In genomic region chr22:50641696-50642607, GRCh38 we compare ENCODE assay signal across 10 cellular contexts. TPM values are rescaled to one million over a fixed set of nuclear protein-coding genes. Genes with fewer than 3 reads are reported as not detected.
A peak's percentile ranks its signal among the peaks of the same experiment; 100 is the strongest.
DNase-seq lines count a peak whose midpoint lies in the region; ATAC-seq and TF ChIP-seq lines count a peak whose summit lies in the region.
"Had no signal": no experiment of that assay in that cellular context is flagged by ENCODE, and none has a peak within 500 bp of the region (broad histone marks: within the 10 kb centered on the region; RNA-seq: fewer than 3 reads in every experiment).

No MANE protein-coding gene starts in this region.

- H3K9me3 Mint-ChIP-seq in T-helper 2 cell treated with Interferon-gamma antibody and Interleukin-4, amounts not matched to agents 5 μg/mL and 100 μg/mL, for 36 hours = peaks cover 8% of the 10 kb centered on the region

- H3K36me3 ChIP-seq in HUES64 (ENCODE audit: insufficient read depth, low read length) (no peaks in the 10 kb centered on the region), subcutaneous abdominal adipose tissue (ENCODE audit: control insufficient read depth in 5 of 5, insufficient read depth in 5 of 5, low read length in 5 of 5) (no peaks in the 10 kb centered on the region)

- peaks cover 6% of the 10 kb centered on the region for H3K27me3 Mint-ChIP-seq in T-helper 2 cell treated with Interferon-gamma antibody and Interleukin-4, amounts not matched to agents 5 μg/mL and 100 μg/mL, for 36 hours (ENCODE audit: low read depth)

- no peak overlapping the region for H3K27ac Mint-ChIP-seq in T-helper 2 cell treated with Interferon-gamma antibody and Interleukin-4, amounts not matched to agents 5 μg/mL and 100 μg/mL, for 36 hours
- H3K27ac Mint-ChIP-seq: mesothelial cell of epicardium had no signal

- ATAC-seq in HG03159 (IDR thresholded peaks at IDR 0.05; ENCODE audit: unreplicated experiment) (no peak), SK-N-SH treated with all-trans-retinoic acid at 6 μM for 48 hours (no peak), GM18858 (IDR thresholded peaks at IDR 0.05; ENCODE audit: unreplicated experiment) (no peak)

- WGBS in HUES64 = 13% methylated on average over 17 of the region's 17 CpGs

- no peaks in the 10 kb centered on the region for H3K4me1 Mint-ChIP-seq in T-helper 2 cell treated with Interferon-gamma antibody and Interleukin-4, amounts not matched to agents 5 μg/mL and 100 μg/mL, for 36 hours (ENCODE audit: low read depth)

- H3K9ac ChIP-seq in HUES64 (ENCODE audit: low read depth, low read length) (peak overlapping the region; percentile 49), subcutaneous abdominal adipose tissue (ENCODE audit: low read length in 5 of 5) (peak overlapping the region in 1 of 5 donors; percentile 41)

- peak overlapping the region; percentile 84; the same call in 1 of the 2 replicates for H3K27ac ChIP-seq in HUES64 (ENCODE audit: low read depth, low read length)
- H3K27ac ChIP-seq in subcutaneous abdominal adipose tissue (ENCODE audit: low read depth, low read length) = peak overlapping the region; percentile 49

- H3K36me3 Mint-ChIP-seq in T-helper 2 cell treated with Interferon-gamma antibody and Interleukin-4, amounts not matched to agents 5 μg/mL and 100 μg/mL, for 36 hours (ENCODE audit: low read depth) = no peaks in the 10 kb centered on the region
- H3K36me3 Mint-ChIP-seq: mesothelial cell of epicardium had no signal

- peaks cover 15% of the 10 kb centered on the region for H3K4me1 ChIP-seq in HUES64 (ENCODE audit: insufficient read depth, low read length)
- H3K4me1 ChIP-seq in subcutaneous abdominal adipose tissue (ENCODE audit: control insufficient read depth in 5 of 5, insufficient read depth in 5 of 5, low read length in 5 of 5) = peaks cover 10 to 20% (median 16%) of the 10 kb centered on the region in 5 donors

- H3K27me3 ChIP-seq in HUES64 (ENCODE audit: insufficient read depth, low read length) = peaks cover 24% of the 10 kb centered on the region
- peaks cover 4 to 24% (median 17%) of the 10 kb centered on the region in 5 donors for H3K27me3 ChIP-seq in subcutaneous abdominal adipose tissue (ENCODE audit: control insufficient read depth in 5 of 5, insufficient read depth in 4 of 5, low read length in 5 of 5)

- H3K4me3 Mint-ChIP-seq in T-helper 2 cell treated with Interferon-gamma antibody and Interleukin-4, amounts not matched to agents 5 μg/mL and 100 μg/mL, for 36 hours = no peak overlapping the region
- H3K4me3 Mint-ChIP-seq: mesothelial cell of epicardium had no signal

- H3K4me3 ChIP-seq in HUES64 (ENCODE audit: low read length) (no peak overlapping the region), subcutaneous abdominal adipose tissue (ENCODE audit: low read depth in 1 of 5, low read length in 5 of 5) (peak overlapping the region; percentile 4 to 43 (median 10))

- DNase-seq in dermis blood vessel endothelial cell = peak; percentile 73
- peak; percentile 11 for DNase-seq in kidney tubule cell (ENCODE audit: low spot score)
- DNase-seq in T-helper 2 cell treated with Interferon-gamma antibody and Interleukin-4, amounts not matched to agents 5 μg/mL and 100 μg/mL, for 36 hours (ENCODE audit: low spot score) = no peak
- DNase-seq: NCI-H2029 treated with DMSO at 0.1 percent for 48 hours had no signal

- H3K9me3 ChIP-seq in HUES64 (ENCODE audit: insufficient read depth, low read depth, low read length) = peaks cover 11% of the 10 kb centered on the region; the same call in 1 of the 2 replicates
- H3K9me3 ChIP-seq in subcutaneous abdominal adipose tissue (ENCODE audit: control insufficient read depth in 5 of 5, low read length in 5 of 5) = no peaks in the 10 kb centered on the region

TF ChIP-seq in SK-N-SH treated with all-trans-retinoic acid at 6 μM for 48 hours, 23 proteins besides CTCF, POLR2A, EP300 and RAD21:
- no peak for TF ChIP-seq OSR1 (CRISPR knock-in tag; IDR thresholded peaks at IDR 0.05)
- TF ChIP-seq PPARA (CRISPR knock-in tag; IDR thresholded peaks at IDR 0.05; ENCODE audit: borderline replicate concordance) = no peak
- TF ChIP-seq, protein P1, sequence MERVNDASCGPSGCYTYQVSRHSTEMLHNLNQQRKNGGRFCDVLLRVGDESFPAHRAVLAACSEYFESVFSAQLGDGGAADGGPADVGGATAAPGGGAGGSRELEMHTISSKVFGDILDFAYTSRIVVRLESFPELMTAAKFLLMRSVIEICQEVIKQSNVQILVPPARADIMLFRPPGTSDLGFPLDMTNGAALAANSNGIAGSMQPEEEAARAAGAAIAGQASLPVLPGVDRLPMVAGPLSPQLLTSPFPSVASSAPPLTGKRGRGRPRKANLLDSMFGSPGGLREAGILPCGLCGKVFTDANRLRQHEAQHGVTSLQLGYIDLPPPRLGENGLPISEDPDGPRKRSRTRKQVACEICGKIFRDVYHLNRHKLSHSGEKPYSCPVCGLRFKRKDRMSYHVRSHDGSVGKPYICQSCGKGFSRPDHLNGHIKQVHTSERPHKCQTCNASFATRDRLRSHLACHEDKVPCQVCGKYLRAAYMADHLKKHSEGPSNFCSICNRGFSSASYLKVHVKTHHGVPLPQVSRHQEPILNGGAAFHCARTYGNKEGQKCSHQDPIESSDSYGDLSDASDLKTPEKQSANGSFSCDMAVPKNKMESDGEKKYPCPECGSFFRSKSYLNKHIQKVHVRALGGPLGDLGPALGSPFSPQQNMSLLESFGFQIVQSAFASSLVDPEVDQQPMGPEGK (CRISPR knock-in tag; IDR thresholded peaks at IDR 0.05; ENCODE audit: borderline replicate concordance) = no peak
- no peak for TF ChIP-seq TCF4 (CRISPR knock-in tag; IDR thresholded peaks at IDR 0.05; ENCODE audit: borderline replicate concordance)
- TF ChIP-seq ZNF8 (CRISPR knock-in tag; IDR thresholded peaks at IDR 0.05) = no peak
- TF ChIP-seq, protein P2, sequence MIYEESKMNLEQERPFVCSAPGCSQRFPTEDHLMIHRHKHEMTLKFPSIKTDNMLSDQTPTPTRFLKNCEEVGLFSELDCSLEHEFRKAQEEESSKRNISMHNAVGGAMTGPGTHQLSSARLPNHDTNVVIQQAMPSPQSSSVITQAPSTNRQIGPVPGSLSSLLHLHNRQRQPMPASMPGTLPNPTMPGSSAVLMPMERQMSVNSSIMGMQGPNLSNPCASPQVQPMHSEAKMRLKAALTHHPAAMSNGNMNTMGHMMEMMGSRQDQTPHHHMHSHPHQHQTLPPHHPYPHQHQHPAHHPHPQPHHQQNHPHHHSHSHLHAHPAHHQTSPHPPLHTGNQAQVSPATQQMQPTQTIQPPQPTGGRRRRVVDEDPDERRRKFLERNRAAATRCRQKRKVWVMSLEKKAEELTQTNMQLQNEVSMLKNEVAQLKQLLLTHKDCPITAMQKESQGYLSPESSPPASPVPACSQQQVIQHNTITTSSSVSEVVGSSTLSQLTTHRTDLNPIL (CRISPR knock-in tag; IDR thresholded peaks at IDR 0.05; ENCODE audit: low read depth) = no peak
- no peak for TF ChIP-seq ZFP30 (CRISPR knock-in tag; IDR thresholded peaks at IDR 0.05)
- TF ChIP-seq RARB (CRISPR knock-in tag; IDR thresholded peaks at IDR 0.05) = no peak
- no peak for TF ChIP-seq ARNTL (CRISPR knock-in tag; IDR thresholded peaks at IDR 0.05; ENCODE audit: borderline replicate concordance, low read depth)
- no peak for TF ChIP-seq ESRRG (CRISPR knock-in tag; IDR thresholded peaks at IDR 0.05)
- no peak for TF ChIP-seq ZNF70 (CRISPR knock-in tag; IDR thresholded peaks at IDR 0.05)
- TF ChIP-seq CSDC2 (CRISPR knock-in tag; IDR thresholded peaks at IDR 0.05) = no peak

RNA-seq across cellular contexts. Expression of gene ARSA, which starts 14.0 kb away (rescaled TPM):
- polyA plus RNA-seq in HUES64 (2013, experiment 1 of 2) = 7.8 TPM
- 10.2 TPM for polyA plus RNA-seq in HUES64 (2013, experiment 2 of 2)
- 24.0 and 30.6 TPM in 2 replicates for total RNA-seq in dermis blood vessel endothelial cell

RNA-seq across cellular contexts. Expression of gene SHANK3, which starts 30.7 kb away (rescaled TPM):
- polyA plus RNA-seq in HUES64 (2013, experiment 1 of 2) = 4.0 TPM
- polyA plus RNA-seq in HUES64 (2013, experiment 2 of 2) = 5.1 TPM
- total RNA-seq in dermis blood vessel endothelial cell = 33.0 and 42.7 TPM in 2 replicates

RNA-seq across cellular contexts. Expression of gene MAPK8IP2, which starts 41.4 kb away (rescaled TPM):
- polyA plus RNA-seq in HUES64 (2013, experiment 1 of 2) = 2.6 TPM
- polyA plus RNA-seq in HUES64 (2013, experiment 2 of 2) = 1.8 TPM
- total RNA-seq in dermis blood vessel endothelial cell = 0.34 and 0.51 TPM in 2 replicates

RNA-seq across cellular contexts. Expression of gene CHKB, which starts 59.3 kb away (rescaled TPM):
- 35.6 TPM for polyA plus RNA-seq in HUES64 (2013, experiment 1 of 2)
- 32.7 TPM for polyA plus RNA-seq in HUES64 (2013, experiment 2 of 2)
- total RNA-seq in dermis blood vessel endothelial cell = 34.9 and 50.4 TPM in 2 replicates
